ENCODE assay signal across 8 cellular contexts in genomic region chr11:66070604-66071325, GRCh38. TPM values are rescaled to one million over a fixed set of nuclear protein-coding genes. Genes with fewer than 3 reads are reported as not detected.
A peak's percentile ranks its signal among the peaks of the same experiment; 100 is the strongest.
DNase-seq lines count a peak whose midpoint lies in the region; ATAC-seq and TF ChIP-seq lines count a peak whose summit lies in the region.

No MANE protein-coding gene starts in this region.

- H3K9ac ChIP-seq in colonic mucosa (ENCODE audit: low read depth in 2 of 2, low read length in 2 of 2) = peak overlapping the region; percentile 66 to 96

- H3K4me3 ChIP-seq in GM06990 (replicated peaks; ENCODE audit: low read depth, low read length) = peak overlapping the region; percentile 86
- H3K4me3 ChIP-seq in colonic mucosa = peak overlapping the region; percentile 96
- peak overlapping the region; percentile 86 to 94 for H3K4me3 ChIP-seq in left lung
- peak overlapping the region; percentile 75 to 99 (median 96) for H3K4me3 ChIP-seq in stomach

- H3K36me3 ChIP-seq in GM06990 (ENCODE audit: control insufficient read depth, insufficient read depth, low read length) (peaks cover 20% of the 10 kb centered on the region), colonic mucosa (peaks cover 8% of the 10 kb centered on the region), left lung (peaks cover 0 to 32% of the 10 kb centered on the region in 2 donors), stomach (peaks cover 29 to 55% (median 47%) of the 10 kb centered on the region in 4 donors)

- no peak for TF ChIP-seq CTCF in GM06990 (IDR thresholded peaks at IDR 0.05; ENCODE audit: insufficient read depth, low read length, poor library complexity, severe bottlenecking)
- no peak for TF ChIP-seq CTCF in colonic mucosa (IDR thresholded peaks at IDR 0.05)
- no peak for TF ChIP-seq CTCF in left lung (IDR thresholded peaks at IDR 0.05)
- TF ChIP-seq CTCF in stomach (IDR thresholded peaks at IDR 0.05) = no peak

- POLR2A ChIA-PET in HEK293T (lab: Yijun Ruan, JAX) = interaction anchor here (0.8 to 1.0 kb wide), 2 partner anchors 19 to 49 kb away, joined by 3 to 4 read pairs; partner anchors contain the start of gene SF3B2

- H3K9me3 ChIP-seq in colonic mucosa (no peaks in the 10 kb centered on the region), left lung (no peaks in the 10 kb centered on the region), stomach (no peaks in the 10 kb centered on the region)

- no peaks in the 10 kb centered on the region for H3K4me1 ChIP-seq in colonic mucosa
- H3K4me1 ChIP-seq in left lung = peaks cover 14 to 50% of the 10 kb centered on the region in 2 donors
- peaks cover 28 to 57% (median 54%) of the 10 kb centered on the region in 4 donors for H3K4me1 ChIP-seq in stomach

- H3K27ac ChIP-seq in colonic mucosa (peak overlapping the region; percentile 85), left lung (peak overlapping the region; percentile 86 to 97), stomach (peak overlapping the region; percentile 86 to 99 (median 93))

- no peak for TF ChIP-seq EP300 in stomach (IDR thresholded peaks at IDR 0.05)

- 0 to 1% (median 1%) methylated on average over 7 to 58 of the region's 58 CpGs for WGBS in stomach, 5 donors

- TF ChIP-seq POLR2A in stomach (IDR thresholded peaks at IDR 0.05) = no peak

- DNase-seq in GM06990 (ENCODE audit: extremely low read depth, insufficient read length) (peak; percentile 37), HEK293T (ENCODE audit: extremely low spot score) (peak; percentile 24), RPMI8226 (peak; percentile 59), colonic mucosa (peak; percentile 50), left lung (peak; percentile 58 to 89), stomach (peak; percentile 63), NCI-H2029 treated with DMSO at 0.1 percent for 48 hours (lab: John Stamatoyannopoulos, UW) (no peak), T-helper 9 cell (no peak)

- intact Hi-C loops in colonic mucosa (cut with DNase I) = no loop called here
- intact Hi-C loops in left lung (cut with DNase I) = no loop called here
- intact Hi-C loops in stomach (cut with DNase I; ENCODE audit: low total_unique reads) = loop anchor here (10.0 kb wide), 1 partner anchor 64 kb away; no protein-coding TSS in a partner anchor

- CTCF ChIA-PET in HEK293T (lab: Yijun Ruan, JAX) = no interaction called here

- H3K27me3 ChIP-seq in GM06990 (replicated peaks; ENCODE audit: control insufficient read depth, insufficient read depth, low read length) (no peaks in the 10 kb centered on the region), colonic mucosa (no peaks in the 10 kb centered on the region), left lung (no peaks in the 10 kb centered on the region), stomach (no peaks in the 10 kb centered on the region)

- ATAC-seq in left lung = peak; percentile 27

TF ChIP-seq in HEK293T, 16 proteins besides CTCF, POLR2A, EP300 and RAD21:
- TF ChIP-seq SUZ12 (IDR thresholded peaks at IDR 0.05) = no peak
- TF ChIP-seq ELF4 (IDR thresholded peaks at IDR 0.05) = no peak
- no peak for TF ChIP-seq PKNOX1 (IDR thresholded peaks at IDR 0.05)
- no peak for TF ChIP-seq NFRKB (IDR thresholded peaks at IDR 0.05)
- TF ChIP-seq SP1 (IDR thresholded peaks at IDR 0.05) = no peak
- no peak for TF ChIP-seq HDGF (IDR thresholded peaks at IDR 0.05; ENCODE audit: borderline replicate concordance)
- no peak for TF ChIP-seq ARNT (IDR thresholded peaks at IDR 0.05)
- no peak for TF ChIP-seq FOXA1 (IDR thresholded peaks at IDR 0.05)
- TF ChIP-seq TARDBP (IDR thresholded peaks at IDR 0.05) = no peak
- TF ChIP-seq BHLHE40 (IDR thresholded peaks at IDR 0.05; ENCODE audit: borderline replicate concordance) = no peak
- TF ChIP-seq ZNF384 (IDR thresholded peaks at IDR 0.05) = no peak
- no peak for TF ChIP-seq FOXM1 (IDR thresholded peaks at IDR 0.05; ENCODE audit: borderline replicate concordance)

RNA-seq across cellular contexts. Expression of gene PACS1, which starts 0.7 kb away (rescaled TPM):
- total RNA-seq in colonic mucosa (10 to 100 TPM; 10.1 to 20.9 TPM), left lung (10 to 100 TPM; 53.7 to 54.7 TPM), stomach (100 to 1,000 TPM in 2 of 5 donors, 10 to 100 TPM in 3; 47.0 to 269 (median 57.4) TPM)
- 10 to 100 TPM; 14.7 to 24.3 (median 18.2) TPM for polyA plus RNA-seq in stomach

RNA-seq across cellular contexts. Expression of gene SF3B2, which starts 18.6 kb away (rescaled TPM):
- total RNA-seq in colonic mucosa (100 to 1,000 TPM; 139 to 196 TPM), left lung (100 to 1,000 TPM; 122 to 160 TPM), stomach (100 to 1,000 TPM in 4 of 5 donors, 10 to 100 TPM in 1; 52.7 to 366 (median 164) TPM)
- polyA plus RNA-seq in stomach = 100 to 1,000 TPM in 1 of 3 donors, 10 to 100 TPM in 2; 71.4 to 110 (median 99.9) TPM

RNA-seq across cellular contexts. Expression of gene GAL3ST3, which starts 21.8 kb away (rescaled TPM):
- total RNA-seq in colonic mucosa (not detected), left lung (not detected), stomach (not detected)
- not detected for polyA plus RNA-seq in stomach

RNA-seq across cellular contexts. Expression of gene CATSPER1, which starts 44.5 kb away (rescaled TPM):
- total RNA-seq in colonic mucosa = under 1 TPM in 1 of 2 donors, not detected in 1; 0.35 TPM
- total RNA-seq in left lung = 1 to 10 TPM; 1.2 to 2.6 TPM
- total RNA-seq in stomach = not detected
- 1 to 10 TPM in 1 of 3 donors, under 1 TPM in 2; 0.08 to 1.4 (median 0.68) TPM for polyA plus RNA-seq in stomach

RNA-seq across cellular contexts. Expression of gene CST6, which starts 59.0 kb away (rescaled TPM):
- not detected for total RNA-seq in colonic mucosa
- 10 to 100 TPM; 20.3 to 46.5 TPM for total RNA-seq in left lung
- total RNA-seq in stomach = 10 to 100 TPM in 1 of 5 donors, not detected in 4; 47.8 TPM
- 1 to 10 TPM in 1 of 3 donors, under 1 TPM in 1, not detected in 1; 0.50 to 6.6 TPM for polyA plus RNA-seq in stomach

Comparison
In these comparisons a context has a peak if more than half of its experiments do, and no peak if none do; other contexts are left out.
1. DNase-seq: peak in GM06990 (single experiment), HEK293T (single experiment), RPMI8226 (single experiment), colonic mucosa (single experiment), left lung (2 of 2) and stomach (single experiment); none in NCI-H2029 treated with DMSO at 0.1 percent for 48 hours (single experiment) and T-helper 9 cell (single experiment).
2. Peak in every context shown above with its lines, with median percentiles within 50 percentile points of each other: H3K4me3 ChIP-seq and H3K27ac ChIP-seq.